14 cellular contexts compared by ENCODE assay signal in the genomic region with DNA sequence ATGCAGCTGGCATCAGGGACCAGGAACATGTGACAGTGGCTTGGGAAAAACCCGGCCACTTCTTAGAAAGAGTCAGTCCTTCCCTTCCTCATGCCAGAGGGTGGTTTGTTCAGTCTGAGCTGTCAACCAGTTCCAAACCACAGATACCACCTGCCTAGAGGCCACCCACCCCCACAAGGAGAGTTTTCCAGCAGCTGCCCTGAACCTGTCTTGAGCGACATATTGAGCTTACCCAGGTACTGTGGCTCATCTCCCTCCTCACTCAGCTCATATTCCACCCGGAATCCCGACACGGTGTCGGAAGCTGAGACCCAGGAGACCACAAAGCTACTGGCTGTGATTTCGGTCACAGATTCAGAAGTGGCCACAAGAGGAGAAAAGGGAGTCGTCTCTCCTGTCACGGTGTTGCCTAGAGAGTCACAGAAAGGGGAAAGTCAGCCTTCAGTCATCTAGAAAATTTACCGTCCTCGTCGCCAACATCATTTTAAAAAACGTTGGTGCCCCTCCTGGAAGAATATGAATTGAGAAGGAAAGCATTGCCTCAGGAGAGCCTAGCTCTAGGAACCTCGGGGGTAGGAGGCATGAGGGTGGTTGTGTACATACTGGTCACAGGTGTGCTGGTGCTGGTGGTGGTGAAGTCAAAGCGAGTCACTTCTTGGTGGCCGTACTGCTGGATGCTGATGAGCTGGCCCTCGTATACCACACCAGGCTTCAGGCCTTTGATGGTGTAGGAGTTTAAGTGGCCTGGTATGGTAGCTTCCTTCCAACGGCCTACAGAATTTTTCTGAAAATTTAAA. TPM values are rescaled to one million over a fixed set of nuclear protein-coding genes. Genes with fewer than 3 reads are reported as not detected.
A peak's percentile ranks its signal among the peaks of the same experiment; 100 is the strongest.
DNase-seq lines count a peak whose midpoint lies in the region; ATAC-seq and TF ChIP-seq lines count a peak whose summit lies in the region.
"Had no signal": no experiment of that assay in that cellular context is flagged by ENCODE, and none has a peak within 500 bp of the region (broad histone marks: within the 10 kb centered on the region; RNA-seq: fewer than 3 reads in every experiment).

No MANE protein-coding gene starts in this region.

- peak overlapping the region; percentile 19; the same call in 1 of the 2 replicates for H3K27ac Mint-ChIP-seq in WTC11
- no peak overlapping the region for H3K27ac Mint-ChIP-seq in CD4-positive, alpha-beta memory T cell
- H3K27ac Mint-ChIP-seq: immature natural killer cell, nephron had no signal

- POLR2A ChIA-PET in WTC11 (lab: Charles Lee): no interaction called here
- POLR2A ChIA-PET in CD4-positive, alpha-beta memory T cell (lab: Charles Lee; ENCODE audit: partially characterized antibody): no interaction called here

- no peak overlapping the region for H3K4me3 Mint-ChIP-seq in WTC11
- no peak overlapping the region for H3K4me3 Mint-ChIP-seq in CD4-positive, alpha-beta memory T cell
- H3K4me3 Mint-ChIP-seq: immature natural killer cell, nephron had no signal

- peak; percentile 17 to 45 for DNase-seq in activated CD4-positive, alpha-beta T cell treated with anti-CD3 and anti-CD28 coated beads, Interleukin-2, amount 50 U/mL, for 48 hours
- no peak for DNase-seq in activated CD4-positive, alpha-beta T cell treated with anti-CD3 and anti-CD28 coated beads for 1 hour
- DNase-seq in WTC11 (ENCODE audit: low spot score): no peak
- DNase-seq in fibroblast of mammary gland (ENCODE audit: low read depth): peak; percentile 65
- DNase-seq in stimulated activated CD8-positive, alpha-beta memory T cell treated with anti-CD3 and anti-CD28 coated beads, Interleukin-4, amount 100 ng/mL, for 48 hours: peak; percentile 47
- DNase-seq in CD4-positive, alpha-beta memory T cell: no peak
- DNase-seq in cerebellar cortex (ENCODE audit: low spot score): no peak
- DNase-seq: immature natural killer cell, NCI-H526, substantia nigra had no signal

- no peaks in the 10 kb centered on the region for H3K27me3 Mint-ChIP-seq in WTC11 (ENCODE audit: low read depth)
- H3K27me3 Mint-ChIP-seq in CD4-positive, alpha-beta memory T cell: peaks cover 12 to 16% of the 10 kb centered on the region in 2 donors

- H3K36me3 ChIP-seq in CD4-positive, alpha-beta memory T cell (ENCODE audit: insufficient read depth, low read length): no peaks in the 10 kb centered on the region

- peaks cover 51% of the 10 kb centered on the region for H3K36me3 Mint-ChIP-seq in WTC11
- H3K36me3 Mint-ChIP-seq in CD4-positive, alpha-beta memory T cell: no peaks in the 10 kb centered on the region
- H3K36me3 Mint-ChIP-seq: immature natural killer cell had no signal

- intact Hi-C loops in CD4-positive, alpha-beta memory T cell (cut with micrococcal nuclease): no loop called here

- no peaks in the 10 kb centered on the region for H3K4me1 ChIP-seq in CD4-positive, alpha-beta memory T cell (ENCODE audit: insufficient read depth, low read length)

- H3K27ac ChIP-seq in CD4-positive, alpha-beta memory T cell (ENCODE audit: low read depth, low read length): no peak overlapping the region
- H3K27ac ChIP-seq: HL-60, SK-N-MC had no signal

- ATAC-seq in WTC11 (no peak), HG03521 (IDR thresholded peaks at IDR 0.05; ENCODE audit: unreplicated experiment) (no peak)

- no peaks in the 10 kb centered on the region for H3K9me3 ChIP-seq in CD4-positive, alpha-beta memory T cell (ENCODE audit: control insufficient read depth in 1 of 2, low read length in 2 of 2)

- no peak overlapping the region for H3K4me3 ChIP-seq in fibroblast of mammary gland (ENCODE audit: control insufficient read depth, low read depth, low read length)
- no peak overlapping the region for H3K4me3 ChIP-seq in CD4-positive, alpha-beta memory T cell (ENCODE audit: low read length in 2 of 2)
- H3K4me3 ChIP-seq: SK-N-MC had no signal

- H3K27me3 ChIP-seq in CD4-positive, alpha-beta memory T cell (ENCODE audit: insufficient read depth, low read length): no peaks in the 10 kb centered on the region

- H3K9me3 Mint-ChIP-seq in WTC11: no peaks in the 10 kb centered on the region
- peaks cover 0 to 3% (median 0%) of the 10 kb centered on the region in 8 donors for H3K9me3 Mint-ChIP-seq in CD4-positive, alpha-beta memory T cell
- H3K9me3 Mint-ChIP-seq: nephron had no signal

- CTCF ChIA-PET in WTC11 (lab: Charles Lee): no interaction called here
- CTCF ChIA-PET in CD4-positive, alpha-beta memory T cell (lab: Charles Lee; ENCODE audit: partially characterized antibody): no interaction called here

- peaks cover 1% of the 10 kb centered on the region; the same call in 1 of the 2 replicates for H3K4me1 Mint-ChIP-seq in WTC11
- no peaks in the 10 kb centered on the region for H3K4me1 Mint-ChIP-seq in CD4-positive, alpha-beta memory T cell
- H3K4me1 Mint-ChIP-seq: immature natural killer cell had no signal

- TF ChIP-seq CTCF in WTC11 (IDR thresholded peaks at IDR 0.05) (no peak), fibroblast of mammary gland (conservative IDR thresholded peaks at IDR 0.05; ENCODE audit: control insufficient read depth, insufficient read depth, low read depth, low read length) (no peak)

TF ChIP-seq in WTC11, 78 proteins besides CTCF, POLR2A, EP300 and RAD21:
- TF ChIP-seq GABPB1 (CRISPR knock-in tag; IDR thresholded peaks at IDR 0.05): 0 out of 2 replicates have a peak, but pooled peaks have one; percentile 23
- TF ChIP-seq, protein P1, sequence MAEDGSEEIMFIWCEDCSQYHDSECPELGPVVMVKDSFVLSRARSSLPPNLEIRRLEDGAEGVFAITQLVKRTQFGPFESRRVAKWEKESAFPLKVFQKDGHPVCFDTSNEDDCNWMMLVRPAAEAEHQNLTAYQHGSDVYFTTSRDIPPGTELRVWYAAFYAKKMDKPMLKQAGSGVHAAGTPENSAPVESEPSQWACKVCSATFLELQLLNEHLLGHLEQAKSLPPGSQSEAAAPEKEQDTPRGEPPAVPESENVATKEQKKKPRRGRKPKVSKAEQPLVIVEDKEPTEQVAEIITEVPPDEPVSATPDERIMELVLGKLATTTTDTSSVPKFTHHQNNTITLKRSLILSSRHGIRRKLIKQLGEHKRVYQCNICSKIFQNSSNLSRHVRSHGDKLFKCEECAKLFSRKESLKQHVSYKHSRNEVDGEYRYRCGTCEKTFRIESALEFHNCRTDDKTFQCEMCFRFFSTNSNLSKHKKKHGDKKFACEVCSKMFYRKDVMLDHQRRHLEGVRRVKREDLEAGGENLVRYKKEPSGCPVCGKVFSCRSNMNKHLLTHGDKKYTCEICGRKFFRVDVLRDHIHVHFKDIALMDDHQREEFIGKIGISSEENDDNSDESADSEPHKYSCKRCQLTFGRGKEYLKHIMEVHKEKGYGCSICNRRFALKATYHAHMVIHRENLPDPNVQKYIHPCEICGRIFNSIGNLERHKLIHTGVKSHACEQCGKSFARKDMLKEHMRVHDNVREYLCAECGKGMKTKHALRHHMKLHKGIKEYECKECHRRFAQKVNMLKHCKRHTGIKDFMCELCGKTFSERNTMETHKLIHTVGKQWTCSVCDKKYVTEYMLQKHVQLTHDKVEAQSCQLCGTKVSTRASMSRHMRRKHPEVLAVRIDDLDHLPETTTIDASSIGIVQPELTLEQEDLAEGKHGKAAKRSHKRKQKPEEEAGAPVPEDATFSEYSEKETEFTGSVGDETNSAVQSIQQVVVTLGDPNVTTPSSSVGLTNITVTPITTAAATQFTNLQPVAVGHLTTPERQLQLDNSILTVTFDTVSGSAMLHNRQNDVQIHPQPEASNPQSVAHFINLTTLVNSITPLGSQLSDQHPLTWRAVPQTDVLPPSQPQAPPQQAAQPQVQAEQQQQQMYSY (CRISPR knock-in tag; IDR thresholded peaks at IDR 0.05): no peak

RNA-seq across cellular contexts. Expression of a gene that starts 26.3 kb away (rescaled TPM):
- 102 to 115 TPM (median 111 TPM) in 3 replicates for total RNA-seq in WTC11 (2021)
- not detected for total RNA-seq in CD4-positive, alpha-beta memory T cell
- polyA plus RNA-seq in CD4-positive, alpha-beta memory T cell: 1 to 10 TPM in 1 of 2 donors, under 1 TPM in 1; 0.38 to 1.2 TPM

Comparison
In these comparisons a context has a peak if more than half of its experiments do, and no peak if none do; other contexts are left out.
1. DNase-seq: peak in activated CD4-positive, alpha-beta T cell treated with anti-CD3 and anti-CD28 coated beads, Interleukin-2, amount 50 U/mL, for 48 hours (2 of 2), fibroblast of mammary gland (single experiment) and stimulated activated CD8-positive, alpha-beta memory T cell treated with anti-CD3 and anti-CD28 coated beads, Interleukin-4, amount 100 ng/mL, for 48 hours (single experiment); none in activated CD4-positive, alpha-beta T cell treated with anti-CD3 and anti-CD28 coated beads for 1 hour (single experiment), WTC11 (single experiment), CD4-positive, alpha-beta memory T cell (0 of 5) and cerebellar cortex (single experiment).
2. RNA of a gene that starts 26.3 kb away (total RNA-seq): 102 to 115 TPM in WTC11; not detected in CD4-positive, alpha-beta memory T cell; every median in the first group is over 100 times any median in the second.